In the genomic region with DNA sequence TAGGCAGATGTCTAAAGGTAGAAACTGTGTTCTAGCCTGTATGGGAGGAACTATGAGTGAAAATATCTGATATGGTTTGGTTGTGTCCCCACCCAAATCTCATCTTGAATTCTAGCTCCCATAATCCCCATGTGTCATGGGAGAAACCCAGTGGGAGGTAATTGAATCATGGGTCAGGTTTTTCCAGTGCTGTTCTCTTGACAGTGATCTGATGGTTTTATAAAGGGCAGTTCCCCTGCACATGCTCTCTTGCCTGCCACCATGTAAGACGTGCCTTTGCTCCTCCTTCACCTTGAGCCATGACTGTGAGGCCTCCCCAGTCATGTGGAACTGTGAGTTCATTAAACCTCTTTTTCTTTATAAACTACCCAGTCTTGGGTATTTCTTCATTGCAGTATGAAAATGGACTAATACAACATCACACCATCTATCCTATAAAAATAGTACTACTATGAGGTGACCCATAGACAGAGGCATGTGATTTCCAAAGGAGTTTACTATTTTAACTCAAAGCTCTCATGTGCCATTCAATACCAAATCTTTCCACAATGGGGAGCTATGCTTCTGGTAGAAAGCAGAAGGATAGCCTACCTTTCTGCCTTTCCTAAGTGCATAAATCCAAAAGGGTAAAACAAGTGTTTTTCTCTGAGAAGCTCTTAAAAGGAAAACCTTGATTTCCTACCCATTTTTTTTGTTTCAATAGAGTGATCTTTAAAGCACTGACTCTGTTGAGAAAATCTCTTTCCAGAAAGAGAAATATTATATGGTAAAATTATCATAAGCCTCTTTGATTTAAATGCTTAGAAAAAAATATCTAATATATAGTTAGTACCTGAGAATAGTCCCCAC, we compare ENCODE assay signal across 1 cellular context.
TF ChIP-seq lines count a peak whose summit lies in the region.

No MANE protein-coding gene starts in this region.

TF ChIP-seq in GM12878, 131 proteins besides CTCF, POLR2A, EP300 and RAD21:
- TF ChIP-seq SMC3 (IDR thresholded peaks at IDR 0.05; ENCODE audit: borderline replicate concordance, low read length) (peak; percentile 25; the same call in 1 of the 2 replicates), RFX5 (IDR thresholded peaks at IDR 0.05; ENCODE audit: low read depth, low read length) (no peak)
